Comparison of ENCODE assay signal across 8 cellular contexts in genomic region chr12:5200276-5201087, GRCh38.
DNase-seq lines count a peak whose midpoint lies in the region; ATAC-seq and TF ChIP-seq lines count a peak whose summit lies in the region.

No MANE protein-coding gene starts in this region.

- H3K9me3 ChIP-seq in right atrium auricular region, result no peaks in the 10 kb centered on the region

- no peaks in the 10 kb centered on the region for H3K27me3 ChIP-seq in right atrium auricular region

- DNase-seq in ELR (ENCODE audit: low read depth) (peak; percentile 44), LHCN-M2 (ENCODE audit: low read depth) (peak; percentile 15), UCSD-AML1 (lab: John Stamatoyannopoulos, UW; ENCODE audit: unreplicated experiment) (peak; percentile 43), right atrium auricular region (ENCODE audit: low spot score) (no peak)
- peak; percentile 4 to 10 for DNase-seq in stimulated activated CD8-positive, alpha-beta memory T cell treated with anti-CD3 and anti-CD28 coated beads, Interleukin-15, amount 100 ng/mL, for 48 hours (ENCODE audit: low read depth in 2 of 2)
- no peak for DNase-seq in activated naive CD4-positive, alpha-beta T cell treated with anti-CD3 and anti-CD28 coated beads, Interleukin-2, amount 50 U/mL, for 16 hours

- no peak for ATAC-seq in HG02642 (IDR thresholded peaks at IDR 0.05; ENCODE audit: poor library complexity, unreplicated experiment)
- ATAC-seq in GM21360 (IDR thresholded peaks at IDR 0.05; ENCODE audit: unreplicated experiment), result no peak

- H3K27ac ChIP-seq in right atrium auricular region, result no peak overlapping the region

- H3K4me3 ChIP-seq in right atrium auricular region, result no peak overlapping the region

- peak; percentile 62 to 85 for TF ChIP-seq CTCF in right atrium auricular region (IDR thresholded peaks at IDR 0.05)

- H3K4me1 ChIP-seq in right atrium auricular region, result no peaks in the 10 kb centered on the region

- no peaks in the 10 kb centered on the region for H3K36me3 ChIP-seq in right atrium auricular region

Comparison
In these comparisons a context has a peak if more than half of its experiments do, and no peak if none do; other contexts are left out.
1. DNase-seq: peak in ELR (single experiment), LHCN-M2 (single experiment), UCSD-AML1 (single experiment) and stimulated activated CD8-positive, alpha-beta memory T cell treated with anti-CD3 and anti-CD28 coated beads, Interleukin-15, amount 100 ng/mL, for 48 hours (2 of 2); none in right atrium auricular region (single experiment) and activated naive CD4-positive, alpha-beta T cell treated with anti-CD3 and anti-CD28 coated beads, Interleukin-2, amount 50 U/mL, for 16 hours (single experiment).